ENCODE assay signal across 24 cellular contexts in genomic region chr10:122850705-122851640, GRCh38. TPM values are rescaled to one million over a fixed set of nuclear protein-coding genes. Genes with fewer than 3 reads are reported as not detected.
A peak's percentile ranks its signal among the peaks of the same experiment; 100 is the strongest.
DNase-seq lines count a peak whose midpoint lies in the region; ATAC-seq lines count a peak whose summit lies in the region.
"Had no signal": no experiment of that assay in that cellular context is flagged by ENCODE, and none has a peak within 500 bp of the region (broad histone marks: within the 10 kb centered on the region; RNA-seq: fewer than 3 reads in every experiment).

No MANE protein-coding gene starts in this region.

- peaks cover 68% of the 10 kb centered on the region for H3K4me1 ChIP-seq in ACC112 (ENCODE audit: control insufficient read depth, insufficient read depth, low read length, unreplicated experiment)
- H3K4me1 ChIP-seq: uterus had no signal

- H3K36me3 ChIP-seq in ACC112 (ENCODE audit: insufficient read depth, low read length): peaks cover 19% of the 10 kb centered on the region; the same call in 1 of the 2 replicates
- H3K36me3 ChIP-seq: cardiac muscle cell, uterus had no signal

- H3K27me3 Mint-ChIP-seq in activated naive CD4-positive, alpha-beta T cell treated with anti-CD3 and anti-CD28 coated beads for 36 hours (ENCODE audit: low read depth): no peaks in the 10 kb centered on the region
- H3K27me3 Mint-ChIP-seq in activated CD4-positive, alpha-beta T cell treated with anti-CD3 and anti-CD28 coated beads for 36 hours: no peaks in the 10 kb centered on the region
- H3K27me3 Mint-ChIP-seq: activated naive CD4-positive, alpha-beta T cell treated with anti-CD3 and anti-CD28 coated beads, Interleukin-2, amount 50 U/mL, for 24 hours; CD4-positive, alpha-beta T cell; naive thymus-derived CD4-positive, alpha-beta T cell had no signal

- H3K36me3 Mint-ChIP-seq in activated naive CD4-positive, alpha-beta T cell treated with anti-CD3 and anti-CD28 coated beads for 36 hours (ENCODE audit: low read depth): peaks cover 51% of the 10 kb centered on the region
- H3K36me3 Mint-ChIP-seq in activated CD4-positive, alpha-beta T cell treated with anti-CD3 and anti-CD28 coated beads for 36 hours (ENCODE audit: low read depth): peaks cover 66% of the 10 kb centered on the region

- H3K27me3 ChIP-seq in ACC112 (ENCODE audit: insufficient read depth, low read length): no peaks in the 10 kb centered on the region
- H3K27me3 ChIP-seq: cardiac muscle cell, uterus had no signal

- H3K27ac ChIP-seq in ACC112 (ENCODE audit: low read depth, low read length): peak overlapping the region; percentile 97
- H3K27ac ChIP-seq: cardiac muscle cell, KMS-11, uterus had no signal

- peaks cover 24% of the 10 kb centered on the region for H3K79me2 ChIP-seq in ACC112 (ENCODE audit: control insufficient read depth, insufficient read depth, low read length, unreplicated experiment)

- CTCF ChIA-PET in activated naive CD4-positive, alpha-beta T cell treated with anti-CD3 and anti-CD28 coated beads for 36 hours (lab: Charles Lee): no interaction called here
- CTCF ChIA-PET in activated CD4-positive, alpha-beta T cell treated with anti-CD3 and anti-CD28 coated beads for 36 hours (lab: Charles Lee): interaction anchor here (0.6 kb wide), 1 partner anchor 12 kb away, joined by 3 read pairs; no protein-coding TSS in a partner anchor

- H3K4me3 ChIP-seq in ACC112 (ENCODE audit: low read depth, low read length): peak overlapping the region; percentile 15; the same call in 1 of the 2 replicates
- H3K4me3 ChIP-seq: cardiac muscle cell, uterus had no signal

- peak; percentile 69 for DNase-seq in LHCN-M2 (ENCODE audit: low read depth)
- DNase-seq in astrocyte of the hippocampus (ENCODE audit: low read depth, low spot score): peak; percentile 77
- DNase-seq in glomerular endothelial cell (ENCODE audit: extremely low read depth, low read depth, low spot score): peak; percentile 72
- no peak for DNase-seq in activated naive CD4-positive, alpha-beta T cell treated with anti-CD3 and anti-CD28 coated beads for 36 hours
- no peak for DNase-seq in activated CD4-positive, alpha-beta T cell treated with anti-CD3 and anti-CD28 coated beads for 36 hours
- DNase-seq: activated CD4-positive, alpha-beta T cell treated with anti-CD3 and anti-CD28 coated beads for 4 hours; activated CD8-positive, alpha-beta memory T cell treated with anti-CD3 and anti-CD28 coated beads, Interleukin-2, amount 50 U/mL, for 48 hours; CD4-positive, alpha-beta T cell; DND-41; foreskin melanocyte; naive thymus-derived CD4-positive, alpha-beta T cell; NCI-H1436; NCI-H2227 treated with DMSO at 0.1 percent for 48 hours; SHP77 treated with DMSO at 0.1 percent for 48 hours; T-helper 9 cell; uterus had no signal

- H3K4me1 Mint-ChIP-seq in activated naive CD4-positive, alpha-beta T cell treated with anti-CD3 and anti-CD28 coated beads for 36 hours (ENCODE audit: low read depth): peaks cover 8% of the 10 kb centered on the region
- peaks cover 16% of the 10 kb centered on the region for H3K4me1 Mint-ChIP-seq in activated CD4-positive, alpha-beta T cell treated with anti-CD3 and anti-CD28 coated beads for 36 hours

- H2AFZ ChIP-seq in ACC112 (ENCODE audit: low read length, unreplicated experiment): no peak overlapping the region

- intact Hi-C loops in activated naive CD4-positive, alpha-beta T cell treated with anti-CD3 and anti-CD28 coated beads for 36 hours (cut with micrococcal nuclease): no loop called here
- intact Hi-C loops in activated CD4-positive, alpha-beta T cell treated with anti-CD3 and anti-CD28 coated beads for 36 hours (cut with DNase I, micrococcal nuclease): no loop called here

- no peak overlapping the region for H3K27ac Mint-ChIP-seq in activated naive CD4-positive, alpha-beta T cell treated with anti-CD3 and anti-CD28 coated beads for 36 hours
- no peak overlapping the region for H3K27ac Mint-ChIP-seq in activated CD4-positive, alpha-beta T cell treated with anti-CD3 and anti-CD28 coated beads for 36 hours
- H3K27ac Mint-ChIP-seq: activated naive CD4-positive, alpha-beta T cell treated with anti-CD3 and anti-CD28 coated beads, Interleukin-2, amount 50 U/mL, for 24 hours; CD4-positive, alpha-beta T cell had no signal

- ATAC-seq in GM18517 (IDR thresholded peaks at IDR 0.05; ENCODE audit: unreplicated experiment): no peak
- ATAC-seq in GM18870 (IDR thresholded peaks at IDR 0.05; ENCODE audit: unreplicated experiment): no peak
- ATAC-seq in activated CD4-positive, alpha-beta T cell treated with anti-CD3 and anti-CD28 coated beads for 36 hours: no peak
- ATAC-seq: naive thymus-derived CD4-positive, alpha-beta T cell had no signal

- POLR2A ChIA-PET in activated CD4-positive, alpha-beta T cell treated with anti-CD3 and anti-CD28 coated beads for 36 hours (lab: Charles Lee): no interaction called here

- no peaks in the 10 kb centered on the region for H3K9me3 Mint-ChIP-seq in activated naive CD4-positive, alpha-beta T cell treated with anti-CD3 and anti-CD28 coated beads for 36 hours
- peaks cover 2% of the 10 kb centered on the region for H3K9me3 Mint-ChIP-seq in activated CD4-positive, alpha-beta T cell treated with anti-CD3 and anti-CD28 coated beads for 36 hours (ENCODE audit: low read depth)
- H3K9me3 Mint-ChIP-seq: activated naive CD4-positive, alpha-beta T cell treated with anti-CD3 and anti-CD28 coated beads, Interleukin-2, amount 50 U/mL, for 24 hours; CD4-positive, alpha-beta T cell had no signal

- no peak overlapping the region for H3K4me3 Mint-ChIP-seq in activated naive CD4-positive, alpha-beta T cell treated with anti-CD3 and anti-CD28 coated beads for 36 hours
- no peak overlapping the region for H3K4me3 Mint-ChIP-seq in activated CD4-positive, alpha-beta T cell treated with anti-CD3 and anti-CD28 coated beads for 36 hours
- H3K4me3 Mint-ChIP-seq: activated naive CD4-positive, alpha-beta T cell treated with anti-CD3 and anti-CD28 coated beads, Interleukin-2, amount 50 U/mL, for 24 hours; CD4-positive, alpha-beta T cell; naive thymus-derived CD4-positive, alpha-beta T cell had no signal

RNA-seq across cellular contexts. Expression of gene CUZD1, which starts 5.3 kb away (rescaled TPM):
- total RNA-seq in LHCN-M2 (2014; rRNA removed) (2.5 and 4.8 TPM in 2 replicates), glomerular endothelial cell (0.35 and 1.4 TPM in 2 replicates)
- 2.1 TPM for polyA plus RNA-seq in LHCN-M2 (2012)
- total RNA-seq in activated naive CD4-positive, alpha-beta T cell treated with anti-CD3 and anti-CD28 coated beads for 36 hours: under 1 TPM; 0.43 to 0.54 TPM
- 1 to 10 TPM; 1.6 to 1.7 TPM for total RNA-seq in activated CD4-positive, alpha-beta T cell treated with anti-CD3 and anti-CD28 coated beads for 36 hours
- total RNA-seq: A172 had no signal
- polyA plus RNA-seq: cardiac muscle cell had no signal

RNA-seq across cellular contexts. Expression of gene FAM24B, which starts 28.4 kb away (rescaled TPM):
- total RNA-seq in LHCN-M2 (2014; rRNA removed) (38.1 and 48.2 TPM in 2 replicates), glomerular endothelial cell (3.8 and 4.7 TPM in 2 replicates)
- 52.4 TPM for polyA plus RNA-seq in LHCN-M2 (2012)
- 1 to 10 TPM; 8.0 to 8.1 TPM for total RNA-seq in activated naive CD4-positive, alpha-beta T cell treated with anti-CD3 and anti-CD28 coated beads for 36 hours
- 1 to 10 TPM; 7.0 to 9.5 TPM for total RNA-seq in activated CD4-positive, alpha-beta T cell treated with anti-CD3 and anti-CD28 coated beads for 36 hours
- total RNA-seq: A172 had no signal
- polyA plus RNA-seq: cardiac muscle cell had no signal

RNA-seq across cellular contexts. Expression of gene FAM24A, which starts 59.4 kb away (rescaled TPM):
- total RNA-seq in LHCN-M2 (2014; rRNA removed) (not detected in 2 replicates), glomerular endothelial cell (not detected in 2 replicates)
- polyA plus RNA-seq in LHCN-M2 (2012): not detected
- total RNA-seq in activated naive CD4-positive, alpha-beta T cell treated with anti-CD3 and anti-CD28 coated beads for 36 hours: not detected
- total RNA-seq in activated CD4-positive, alpha-beta T cell treated with anti-CD3 and anti-CD28 coated beads for 36 hours: not detected
- total RNA-seq: A172; cardiac muscle cell; CD4-positive, alpha-beta T cell; lower leg skin; naive thymus-derived CD4-positive, alpha-beta T cell; uterus had no signal
- polyA plus RNA-seq: cardiac muscle cell; naive thymus-derived CD4-positive, alpha-beta T cell had no signal

Comparison
In these comparisons a context has a peak if more than half of its experiments do, and no peak if none do; other contexts are left out.
1. DNase-seq: peak in LHCN-M2 (single experiment), astrocyte of the hippocampus (single experiment) and glomerular endothelial cell (single experiment); none in activated naive CD4-positive, alpha-beta T cell treated with anti-CD3 and anti-CD28 coated beads for 36 hours (single experiment) and activated CD4-positive, alpha-beta T cell treated with anti-CD3 and anti-CD28 coated beads for 36 hours (single experiment).